2 cellular contexts compared by ENCODE assay signal in genomic region chr18:5841518-5841917, GRCh38.
TF ChIP-seq lines count a peak whose summit lies in the region.

No MANE protein-coding gene starts in this region.

TF ChIP-seq in HepG2, 621 proteins besides CTCF, POLR2A, EP300 and RAD21:
- TF ChIP-seq PAF1 (CRISPR knock-in tag; IDR thresholded peaks at IDR 0.05) (no peak), TAF15 (IDR thresholded peaks at IDR 0.05; ENCODE audit: low read depth, low read length, poor library complexity, severe bottlenecking) (no peak), NFIB (CRISPR knock-in tag; IDR thresholded peaks at IDR 0.05; ENCODE audit: borderline replicate concordance) (no peak), MNT (IDR thresholded peaks at IDR 0.05) (no peak), STAG1 (CRISPR knock-in tag; IDR thresholded peaks at IDR 0.05) (peak; percentile 26; the same call in 1 of the 2 replicates), ZNF343 (CRISPR knock-in tag; IDR thresholded peaks at IDR 0.05) (no peak), RNF2 (conservative IDR thresholded peaks at IDR 0.05; ENCODE audit: low read depth) (no peak)
- TF ChIP-seq, protein P1, sequence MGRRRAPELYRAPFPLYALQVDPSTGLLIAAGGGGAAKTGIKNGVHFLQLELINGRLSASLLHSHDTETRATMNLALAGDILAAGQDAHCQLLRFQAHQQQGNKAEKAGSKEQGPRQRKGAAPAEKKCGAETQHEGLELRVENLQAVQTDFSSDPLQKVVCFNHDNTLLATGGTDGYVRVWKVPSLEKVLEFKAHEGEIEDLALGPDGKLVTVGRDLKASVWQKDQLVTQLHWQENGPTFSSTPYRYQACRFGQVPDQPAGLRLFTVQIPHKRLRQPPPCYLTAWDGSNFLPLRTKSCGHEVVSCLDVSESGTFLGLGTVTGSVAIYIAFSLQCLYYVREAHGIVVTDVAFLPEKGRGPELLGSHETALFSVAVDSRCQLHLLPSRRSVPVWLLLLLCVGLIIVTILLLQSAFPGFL (CRISPR knock-in tag; IDR thresholded peaks at IDR 0.05): no peak

TF ChIP-seq in endothelial cell of umbilical vein, 7 proteins besides CTCF, POLR2A, EP300 and RAD21:
- TF ChIP-seq, protein P2, sequence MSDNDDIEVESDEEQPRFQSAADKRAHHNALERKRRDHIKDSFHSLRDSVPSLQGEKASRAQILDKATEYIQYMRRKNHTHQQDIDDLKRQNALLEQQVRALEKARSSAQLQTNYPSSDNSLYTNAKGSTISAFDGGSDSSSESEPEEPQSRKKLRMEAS (IDR thresholded peaks at IDR 0.05; ENCODE audit: insufficient read depth, insufficient read length): no peak
- TF ChIP-seq POLR2AphosphoS5 (IDR thresholded peaks at IDR 0.05; ENCODE audit: insufficient read depth, low read depth, low read length) (no peak), FOS (IDR thresholded peaks at IDR 0.05; ENCODE audit: borderline replicate concordance, insufficient read depth, low read length) (no peak), JUN (IDR thresholded peaks at IDR 0.05; ENCODE audit: borderline replicate concordance, insufficient read depth, insufficient read length, low read depth) (no peak), MYC (IDR thresholded peaks at IDR 0.05; ENCODE audit: low read depth, low read length) (no peak), GATA2 (IDR thresholded peaks at IDR 0.05; ENCODE audit: insufficient read depth, insufficient read length, low read depth, low read length) (no peak), EZH2 (IDR thresholded peaks at IDR 0.05; ENCODE audit: borderline replicate concordance, low read depth, low read length, severe bottlenecking) (no peak)
TF ChIP-seq in endothelial cell of umbilical vein: peak in this region for 0.
